ENCODE assay signal across 1 cellular context in the genomic region with DNA sequence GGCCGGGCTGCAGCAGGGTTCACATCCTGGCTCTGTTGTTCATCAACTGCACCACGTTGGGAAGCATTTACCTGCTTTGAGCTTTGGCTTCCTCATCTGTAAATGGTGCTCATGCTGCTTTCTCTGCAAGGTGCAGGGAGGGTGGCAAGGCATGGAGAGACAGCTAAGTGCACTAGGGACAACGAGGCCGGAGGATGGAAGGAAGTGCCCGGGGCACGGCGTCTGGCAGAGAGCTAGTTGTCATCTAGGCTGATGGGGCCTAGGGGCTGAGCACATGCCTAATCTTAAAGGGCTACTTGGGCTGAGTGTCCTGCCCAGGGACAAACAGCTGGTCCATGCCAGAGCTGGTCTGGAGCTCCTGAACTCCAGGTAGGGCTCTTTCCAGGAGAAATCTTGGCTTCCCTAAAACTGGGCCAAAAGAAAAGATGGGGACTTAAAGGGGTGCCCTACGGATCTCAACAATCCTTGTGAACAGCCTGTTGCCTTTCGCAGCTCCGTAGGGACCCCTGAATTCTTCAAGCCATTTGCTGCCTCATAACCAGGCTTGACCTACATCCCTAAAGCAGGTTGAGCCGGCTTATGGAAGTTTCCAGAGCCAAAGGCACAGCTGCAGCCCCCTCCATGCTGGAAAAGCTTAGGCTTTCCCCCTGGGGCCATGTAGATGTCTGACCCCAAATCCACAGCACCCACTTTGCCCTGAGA.
TF ChIP-seq lines count a peak whose summit lies in the region.

No MANE protein-coding gene starts in this region.

TF ChIP-seq in HepG2, 621 proteins besides CTCF, POLR2A, EP300 and RAD21 (continued from another document):
- TF ChIP-seq TAF15 (IDR thresholded peaks at IDR 0.05; ENCODE audit: low read depth, low read length, poor library complexity, severe bottlenecking) (no peak), HNF4G (IDR thresholded peaks at IDR 0.05; ENCODE audit: borderline replicate concordance, low read depth, low read length) (no peak), HNF4G (CRISPR knock-in tag; IDR thresholded peaks at IDR 0.05; ENCODE audit: borderline replicate concordance, low read depth) (no peak)
- TF ChIP-seq, protein P1, sequence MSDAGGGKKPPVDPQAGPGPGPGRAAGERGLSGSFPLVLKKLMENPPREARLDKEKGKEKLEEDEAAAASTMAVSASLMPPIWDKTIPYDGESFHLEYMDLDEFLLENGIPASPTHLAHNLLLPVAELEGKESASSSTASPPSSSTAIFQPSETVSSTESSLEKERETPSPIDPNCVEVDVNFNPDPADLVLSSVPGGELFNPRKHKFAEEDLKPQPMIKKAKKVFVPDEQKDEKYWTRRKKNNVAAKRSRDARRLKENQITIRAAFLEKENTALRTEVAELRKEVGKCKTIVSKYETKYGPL (CRISPR knock-in tag; IDR thresholded peaks at IDR 0.05), result no peak
